ENCODE assay signal across 8 cellular contexts in the genomic region with DNA sequence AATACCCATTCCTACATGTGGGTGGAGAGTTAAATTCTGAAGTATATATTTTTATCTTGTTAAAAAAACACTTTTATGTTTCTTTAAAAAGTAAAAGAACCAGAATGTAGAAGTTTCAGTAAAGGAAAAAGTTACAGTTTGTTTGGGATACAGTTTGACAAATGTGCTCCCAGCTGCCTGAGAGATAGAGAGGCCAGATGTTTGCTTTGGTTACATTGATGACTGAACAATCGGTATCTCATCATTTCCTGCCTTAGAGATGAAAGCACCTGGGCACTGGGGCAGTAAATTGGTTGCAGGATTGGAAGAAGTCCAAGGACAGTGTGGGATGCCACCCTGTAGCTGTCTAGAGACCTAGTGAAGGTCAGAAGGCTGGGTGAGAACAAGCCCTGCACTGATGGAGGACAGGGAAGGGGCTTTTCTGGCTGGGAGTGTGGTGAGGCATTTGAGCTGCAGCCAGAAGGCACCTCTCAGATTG. TPM values are rescaled to one million over a fixed set of nuclear protein-coding genes. Genes with fewer than 3 reads are reported as not detected.
DNase-seq lines count a peak whose midpoint lies in the region; ATAC-seq and TF ChIP-seq lines count a peak whose summit lies in the region.

No MANE protein-coding gene starts in this region.

- H3K4me3 ChIP-seq in fibroblast of lung (replicated peaks in 1 of 4; ENCODE audit: control extremely low read depth in 1 of 4, insufficient read depth in 1 of 4, low read depth in 3 of 4, low read length in 4 of 4) (no peak overlapping the region), testis (no peak overlapping the region)

- peaks cover 87% of the 10 kb centered on the region for H3K79me2 ChIP-seq in fibroblast of lung (ENCODE audit: control insufficient read depth, insufficient read depth, low read length)

- ATAC-seq in GM18861 (IDR thresholded peaks at IDR 0.05; ENCODE audit: unreplicated experiment) (no peak), GM18909 (IDR thresholded peaks at IDR 0.05; ENCODE audit: poor library complexity, unreplicated experiment) (no peak)

- no peak overlapping the region for H3K9ac ChIP-seq in fibroblast of lung (ENCODE audit: insufficient read depth, low read length)

- H3K4me1 ChIP-seq in fibroblast of lung (ENCODE audit: control insufficient read depth, extremely low read depth, insufficient read depth, low read length) (peaks cover 35% of the 10 kb centered on the region), testis (peaks cover 19% of the 10 kb centered on the region)

- TF ChIP-seq CTCF in fibroblast of lung (conservative IDR thresholded peaks at IDR 0.05 in 1 of 2, IDR thresholded peaks at IDR 0.05 in 1 of 2; ENCODE audit: low read depth in 1 of 2, low read length in 2 of 2) = no peak
- no peak for TF ChIP-seq CTCF in testis (IDR thresholded peaks at IDR 0.05)

- no peaks in the 10 kb centered on the region for H4K20me1 ChIP-seq in fibroblast of lung (ENCODE audit: control insufficient read depth, extremely low read depth, insufficient read depth, low read length)

- TF ChIP-seq POLR2A in testis (IDR thresholded peaks at IDR 0.05) = no peak

- intact Hi-C loops in testis (cut with DNase I; ENCODE audit: low total_unique reads) = no loop called here

- 9 to 13% methylated on average over 1 of the region's 1 CpG for WGBS in testis, 2 donors

- H3K36me3 ChIP-seq in fibroblast of lung (ENCODE audit: control insufficient read depth, insufficient read depth, low read length) (peaks cover 8% of the 10 kb centered on the region), testis (ENCODE audit: low read depth, missing control alignments) (no peaks in the 10 kb centered on the region)

- H3K9me3 ChIP-seq in fibroblast of lung (ENCODE audit: control insufficient read depth, insufficient read depth, low read depth, low read length) (no peaks in the 10 kb centered on the region), testis (no peaks in the 10 kb centered on the region)

- H2AFZ ChIP-seq in fibroblast of lung (ENCODE audit: low read length) = no peak overlapping the region

- H3K4me2 ChIP-seq in fibroblast of lung (ENCODE audit: extremely low read depth, insufficient read depth, low read length) = peak overlapping the region; percentile 20

- H3K27ac ChIP-seq in fibroblast of lung (ENCODE audit: insufficient read depth, low read length) = peak overlapping the region; percentile 74
- H3K27ac ChIP-seq in testis = no peak overlapping the region

- peak; percentile 38 for DNase-seq in activated T-cell treated with anti-CD3 and anti-CD28 coated beads, Interleukin-2, amount 50 U/mL, for 1 hour
- no peak for DNase-seq in activated T-cell treated with anti-CD3 and anti-CD28 coated beads for 4 hours
- peak; percentile 74 to 79 for DNase-seq in SHP77 (lab: John Stamatoyannopoulos, UW)
- DNase-seq in fibroblast of lung (ENCODE audit: low read depth in 2 of 2) = peak in 1 of 2 donors; percentile 35
- DNase-seq in testis = peak; percentile 49
- DNase-seq in HPDE6-E6E7 (ENCODE audit: extremely low spot score) = no peak

- H3K27me3 ChIP-seq in fibroblast of lung (ENCODE audit: control insufficient read depth, insufficient read depth, low read length) (no peaks in the 10 kb centered on the region), testis (no peaks in the 10 kb centered on the region)

RNA-seq across cellular contexts. Expression of a gene that starts 16.6 kb away (rescaled TPM):
- total RNA-seq in fibroblast of lung = 15.7 and 28.6 TPM in 2 replicates
- polyA plus RNA-seq in fibroblast of lung = 28.6 and 37.9 TPM in 2 replicates
- polyA plus RNA-seq in fibroblast of lung (2012) = 56.0 and 61.8 TPM in 2 replicates
- polyA minus RNA-seq in fibroblast of lung (ENCODE audit: low replicate concordance) = 108 and 110 TPM in 2 replicates
- total RNA-seq in testis = 100 to 1,000 TPM in 1 of 2 donors, 10 to 100 TPM in 1; 81.6 to 101 TPM
- 71.0 TPM for polyA plus RNA-seq in testis (ENCODE audit: insufficient read depth, low read depth, low replicate concordance)

RNA-seq across cellular contexts. Expression of a gene that starts 28.4 kb away (rescaled TPM):
- total RNA-seq in fibroblast of lung = 32.4 and 35.3 TPM in 2 replicates
- 17.4 and 19.2 TPM in 2 replicates for polyA plus RNA-seq in fibroblast of lung
- polyA plus RNA-seq in fibroblast of lung (2012) = 14.1 and 18.1 TPM in 2 replicates
- polyA minus RNA-seq in fibroblast of lung (ENCODE audit: low replicate concordance) = 24.9 and 35.4 TPM in 2 replicates
- 10 to 100 TPM; 39.8 to 41.7 TPM for total RNA-seq in testis
- polyA plus RNA-seq in testis (ENCODE audit: insufficient read depth, low read depth, low replicate concordance) = 18.1 TPM

Comparison
In these comparisons a context has a peak if more than half of its experiments do, and no peak if none do; other contexts are left out.
1. DNase-seq: peak in activated T-cell treated with anti-CD3 and anti-CD28 coated beads, Interleukin-2, amount 50 U/mL, for 1 hour (single experiment), SHP77 (2 of 2) and testis (single experiment); none in activated T-cell treated with anti-CD3 and anti-CD28 coated beads for 4 hours (single experiment) and HPDE6-E6E7 (single experiment).